In the genomic region with DNA sequence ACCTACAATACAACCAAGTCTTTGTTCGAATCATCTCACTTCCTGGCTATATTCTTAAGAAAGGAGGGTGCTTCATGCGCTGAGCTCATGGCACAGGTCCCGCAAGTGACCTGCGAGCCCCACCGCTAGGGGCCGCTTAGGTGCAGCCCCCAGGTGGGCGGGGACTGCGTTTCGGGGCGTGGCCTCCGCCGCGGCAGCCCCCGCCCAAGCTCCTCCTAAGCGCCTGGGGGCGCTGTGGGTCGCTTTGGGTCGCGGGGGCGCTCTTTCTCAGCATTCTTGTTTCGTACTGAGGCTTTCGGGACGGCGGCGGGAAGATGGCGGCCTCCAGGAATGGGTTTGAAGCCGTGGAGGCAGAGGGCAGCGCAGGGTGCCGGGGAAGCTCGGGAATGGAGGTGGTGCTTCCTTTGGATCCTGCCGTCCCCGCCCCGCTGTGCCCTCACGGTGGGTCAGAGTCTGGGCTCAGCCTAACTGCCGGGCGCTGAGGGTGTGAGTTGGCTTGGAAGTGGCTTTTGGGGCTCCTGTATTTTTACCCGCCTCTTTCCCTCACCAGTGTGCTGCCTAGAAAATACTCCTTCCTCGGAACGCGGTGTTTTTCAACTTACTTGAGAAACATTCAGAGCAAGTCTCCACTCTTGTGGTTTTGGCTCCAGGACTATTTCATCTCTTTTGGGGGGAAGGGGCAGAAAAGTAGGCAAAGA, we compare ENCODE assay signal across 1 cellular context.
TF ChIP-seq lines count a peak whose summit lies in the region.

A gene with protein sequence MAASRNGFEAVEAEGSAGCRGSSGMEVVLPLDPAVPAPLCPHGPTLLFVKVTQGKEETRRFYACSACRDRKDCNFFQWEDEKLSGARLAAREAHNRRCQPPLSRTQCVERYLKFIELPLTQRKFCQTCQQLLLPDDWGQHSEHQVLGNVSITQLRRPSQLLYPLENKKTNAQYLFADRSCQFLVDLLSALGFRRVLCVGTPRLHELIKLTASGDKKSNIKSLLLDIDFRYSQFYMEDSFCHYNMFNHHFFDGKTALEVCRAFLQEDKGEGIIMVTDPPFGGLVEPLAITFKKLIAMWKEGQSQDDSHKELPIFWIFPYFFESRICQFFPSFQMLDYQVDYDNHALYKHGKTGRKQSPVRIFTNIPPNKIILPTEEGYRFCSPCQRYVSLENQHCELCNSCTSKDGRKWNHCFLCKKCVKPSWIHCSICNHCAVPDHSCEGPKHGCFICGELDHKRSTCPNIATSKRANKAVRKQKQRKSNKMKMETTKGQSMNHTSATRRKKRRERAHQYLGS (plus strand): TSS at position 279 of the 698 bp plus-strand sequence. CDS start 36 bp downstream, at position 315.

TF ChIP-seq in HepG2, 621 proteins besides CTCF, POLR2A, EP300 and RAD21 (continued from another document and continues in another):
- TF ChIP-seq, protein P1, sequence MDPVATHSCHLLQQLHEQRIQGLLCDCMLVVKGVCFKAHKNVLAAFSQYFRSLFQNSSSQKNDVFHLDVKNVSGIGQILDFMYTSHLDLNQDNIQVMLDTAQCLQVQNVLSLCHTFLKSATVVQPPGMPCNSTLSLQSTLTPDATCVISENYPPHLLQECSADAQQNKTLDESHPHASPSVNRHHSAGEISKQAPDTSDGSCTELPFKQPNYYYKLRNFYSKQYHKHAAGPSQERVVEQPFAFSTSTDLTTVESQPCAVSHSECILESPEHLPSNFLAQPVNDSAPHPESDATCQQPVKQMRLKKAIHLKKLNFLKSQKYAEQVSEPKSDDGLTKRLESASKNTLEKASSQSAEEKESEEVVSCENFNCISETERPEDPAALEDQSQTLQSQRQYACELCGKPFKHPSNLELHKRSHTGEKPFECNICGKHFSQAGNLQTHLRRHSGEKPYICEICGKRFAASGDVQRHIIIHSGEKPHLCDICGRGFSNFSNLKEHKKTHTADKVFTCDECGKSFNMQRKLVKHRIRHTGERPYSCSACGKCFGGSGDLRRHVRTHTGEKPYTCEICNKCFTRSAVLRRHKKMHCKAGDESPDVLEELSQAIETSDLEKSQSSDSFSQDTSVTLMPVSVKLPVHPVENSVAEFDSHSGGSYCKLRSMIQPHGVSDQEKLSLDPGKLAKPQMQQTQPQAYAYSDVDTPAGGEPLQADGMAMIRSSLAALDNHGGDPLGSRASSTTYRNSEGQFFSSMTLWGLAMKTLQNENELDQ (CRISPR knock-in tag; IDR thresholded peaks at IDR 0.05; ENCODE audit: borderline replicate concordance) = no peak
- peak; percentile 90 for TF ChIP-seq SAP130 (CRISPR knock-in tag; IDR thresholded peaks at IDR 0.05; ENCODE audit: low read depth)
- no peak for TF ChIP-seq PAX8 (CRISPR knock-in tag; IDR thresholded peaks at IDR 0.05; ENCODE audit: borderline replicate concordance)
- TF ChIP-seq POLR2G (IDR thresholded peaks at IDR 0.05; ENCODE audit: low read depth, low read length) = peak; percentile 90
- TF ChIP-seq CHD2 (IDR thresholded peaks at IDR 0.05; ENCODE audit: low read depth, low read length) = no peak; the same call in 1 of the 2 replicates
- TF ChIP-seq ZNF335 (CRISPR knock-in tag; IDR thresholded peaks at IDR 0.05) = peak; percentile 75; the same call in 1 of the 2 replicates
- TF ChIP-seq HNRNPLL (IDR thresholded peaks at IDR 0.05; ENCODE audit: low read depth, low read length, poor library complexity, severe bottlenecking) = peak; percentile 76
- TF ChIP-seq ZMYM3 (CRISPR knock-in tag; IDR thresholded peaks at IDR 0.05) = peak; percentile 59
- TF ChIP-seq ZNF224 (CRISPR knock-in tag; IDR thresholded peaks at IDR 0.05) = no peak
- TF ChIP-seq, protein P2, sequence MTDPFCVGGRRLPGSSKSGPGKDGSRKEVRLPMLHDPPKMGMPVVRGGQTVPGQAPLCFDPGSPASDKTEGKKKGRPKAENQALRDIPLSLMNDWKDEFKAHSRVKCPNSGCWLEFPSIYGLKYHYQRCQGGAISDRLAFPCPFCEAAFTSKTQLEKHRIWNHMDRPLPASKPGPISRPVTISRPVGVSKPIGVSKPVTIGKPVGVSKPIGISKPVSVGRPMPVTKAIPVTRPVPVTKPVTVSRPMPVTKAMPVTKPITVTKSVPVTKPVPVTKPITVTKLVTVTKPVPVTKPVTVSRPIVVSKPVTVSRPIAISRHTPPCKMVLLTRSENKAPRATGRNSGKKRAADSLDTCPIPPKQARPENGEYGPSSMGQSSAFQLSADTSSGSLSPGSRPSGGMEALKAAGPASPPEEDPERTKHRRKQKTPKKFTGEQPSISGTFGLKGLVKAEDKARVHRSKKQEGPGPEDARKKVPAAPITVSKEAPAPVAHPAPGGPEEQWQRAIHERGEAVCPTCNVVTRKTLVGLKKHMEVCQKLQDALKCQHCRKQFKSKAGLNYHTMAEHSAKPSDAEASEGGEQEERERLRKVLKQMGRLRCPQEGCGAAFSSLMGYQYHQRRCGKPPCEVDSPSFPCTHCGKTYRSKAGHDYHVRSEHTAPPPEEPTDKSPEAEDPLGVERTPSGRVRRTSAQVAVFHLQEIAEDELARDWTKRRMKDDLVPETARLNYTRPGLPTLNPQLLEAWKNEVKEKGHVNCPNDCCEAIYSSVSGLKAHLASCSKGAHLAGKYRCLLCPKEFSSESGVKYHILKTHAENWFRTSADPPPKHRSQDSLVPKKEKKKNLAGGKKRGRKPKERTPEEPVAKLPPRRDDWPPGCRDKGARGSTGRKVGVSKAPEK (CRISPR knock-in tag; IDR thresholded peaks at IDR 0.05; ENCODE audit: borderline replicate concordance) = 0 out of 2 replicates have a peak, but pooled peaks have one; percentile 27
- TF ChIP-seq RXRB (CRISPR knock-in tag; IDR thresholded peaks at IDR 0.05; ENCODE audit: borderline replicate concordance) = peak; percentile 87
- TF ChIP-seq GTF2F1 (IDR thresholded peaks at IDR 0.05; ENCODE audit: low read length) = no peak
- TF ChIP-seq ZNF260 (CRISPR knock-in tag; IDR thresholded peaks at IDR 0.05; ENCODE audit: borderline replicate concordance, low read depth) = no peak
- TF ChIP-seq RARA (CRISPR knock-in tag; IDR thresholded peaks at IDR 0.05) = no peak
- peak; percentile 71; the same call in 1 of the 2 replicates for TF ChIP-seq HOXD1 (CRISPR knock-in tag; IDR thresholded peaks at IDR 0.05)
- peak; percentile 87 for TF ChIP-seq GFI1 (CRISPR knock-in tag; IDR thresholded peaks at IDR 0.05; ENCODE audit: borderline replicate concordance)
- no peak for TF ChIP-seq SCMH1 (CRISPR knock-in tag; IDR thresholded peaks at IDR 0.05; ENCODE audit: borderline replicate concordance)
- peak; percentile 71 for TF ChIP-seq HCFC1 (IDR thresholded peaks at IDR 0.05; ENCODE audit: low read depth, low read length)
- TF ChIP-seq KAT7 (CRISPR knock-in tag; IDR thresholded peaks at IDR 0.05; ENCODE audit: borderline replicate concordance) = peak; percentile 94
- no peak for TF ChIP-seq ZNF552 (CRISPR knock-in tag; IDR thresholded peaks at IDR 0.05; ENCODE audit: borderline replicate concordance)
- peak; percentile 95 for TF ChIP-seq KDM3A (CRISPR knock-in tag; IDR thresholded peaks at IDR 0.05; ENCODE audit: low read depth)
- TF ChIP-seq MTA1 (CRISPR knock-in tag; IDR thresholded peaks at IDR 0.05; ENCODE audit: borderline replicate concordance) = peak; percentile 75
- peak; percentile 93 for TF ChIP-seq ZNF792 (CRISPR knock-in tag; IDR thresholded peaks at IDR 0.05)
- TF ChIP-seq ZNF530 (CRISPR knock-in tag; IDR thresholded peaks at IDR 0.05; ENCODE audit: low read depth) = no peak
- peak; percentile 58 for TF ChIP-seq FOSL2 (CRISPR knock-in tag; IDR thresholded peaks at IDR 0.05)
- TF ChIP-seq ZFP82 (CRISPR knock-in tag; IDR thresholded peaks at IDR 0.05; ENCODE audit: borderline replicate concordance) = peak; percentile 83; the same call in 1 of the 2 replicates
- 0 out of 2 replicates have a peak, but pooled peaks have one; percentile 42 for TF ChIP-seq ZNF20 (CRISPR knock-in tag; IDR thresholded peaks at IDR 0.05)
- peak; percentile 97 for TF ChIP-seq ZNF33B (CRISPR knock-in tag; IDR thresholded peaks at IDR 0.05)
- TF ChIP-seq SP140L (CRISPR knock-in tag; IDR thresholded peaks at IDR 0.05; ENCODE audit: borderline replicate concordance) = peak; percentile 68; the same call in 1 of the 2 replicates
- TF ChIP-seq, protein P3, sequence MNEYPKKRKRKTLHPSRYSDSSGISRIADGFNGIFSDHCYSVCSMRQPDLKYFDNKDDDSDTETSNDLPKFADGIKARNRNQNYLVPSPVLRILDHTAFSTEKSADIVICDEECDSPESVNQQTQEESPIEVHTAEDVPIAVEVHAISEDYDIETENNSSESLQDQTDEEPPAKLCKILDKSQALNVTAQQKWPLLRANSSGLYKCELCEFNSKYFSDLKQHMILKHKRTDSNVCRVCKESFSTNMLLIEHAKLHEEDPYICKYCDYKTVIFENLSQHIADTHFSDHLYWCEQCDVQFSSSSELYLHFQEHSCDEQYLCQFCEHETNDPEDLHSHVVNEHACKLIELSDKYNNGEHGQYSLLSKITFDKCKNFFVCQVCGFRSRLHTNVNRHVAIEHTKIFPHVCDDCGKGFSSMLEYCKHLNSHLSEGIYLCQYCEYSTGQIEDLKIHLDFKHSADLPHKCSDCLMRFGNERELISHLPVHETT (CRISPR knock-in tag; conservative IDR thresholded peaks at IDR 0.05) = peak; percentile 97
- peak; percentile 87; the same call in 1 of the 2 replicates for TF ChIP-seq MIER3 (CRISPR knock-in tag; IDR thresholded peaks at IDR 0.05; ENCODE audit: borderline replicate concordance)
- TF ChIP-seq, protein P4, sequence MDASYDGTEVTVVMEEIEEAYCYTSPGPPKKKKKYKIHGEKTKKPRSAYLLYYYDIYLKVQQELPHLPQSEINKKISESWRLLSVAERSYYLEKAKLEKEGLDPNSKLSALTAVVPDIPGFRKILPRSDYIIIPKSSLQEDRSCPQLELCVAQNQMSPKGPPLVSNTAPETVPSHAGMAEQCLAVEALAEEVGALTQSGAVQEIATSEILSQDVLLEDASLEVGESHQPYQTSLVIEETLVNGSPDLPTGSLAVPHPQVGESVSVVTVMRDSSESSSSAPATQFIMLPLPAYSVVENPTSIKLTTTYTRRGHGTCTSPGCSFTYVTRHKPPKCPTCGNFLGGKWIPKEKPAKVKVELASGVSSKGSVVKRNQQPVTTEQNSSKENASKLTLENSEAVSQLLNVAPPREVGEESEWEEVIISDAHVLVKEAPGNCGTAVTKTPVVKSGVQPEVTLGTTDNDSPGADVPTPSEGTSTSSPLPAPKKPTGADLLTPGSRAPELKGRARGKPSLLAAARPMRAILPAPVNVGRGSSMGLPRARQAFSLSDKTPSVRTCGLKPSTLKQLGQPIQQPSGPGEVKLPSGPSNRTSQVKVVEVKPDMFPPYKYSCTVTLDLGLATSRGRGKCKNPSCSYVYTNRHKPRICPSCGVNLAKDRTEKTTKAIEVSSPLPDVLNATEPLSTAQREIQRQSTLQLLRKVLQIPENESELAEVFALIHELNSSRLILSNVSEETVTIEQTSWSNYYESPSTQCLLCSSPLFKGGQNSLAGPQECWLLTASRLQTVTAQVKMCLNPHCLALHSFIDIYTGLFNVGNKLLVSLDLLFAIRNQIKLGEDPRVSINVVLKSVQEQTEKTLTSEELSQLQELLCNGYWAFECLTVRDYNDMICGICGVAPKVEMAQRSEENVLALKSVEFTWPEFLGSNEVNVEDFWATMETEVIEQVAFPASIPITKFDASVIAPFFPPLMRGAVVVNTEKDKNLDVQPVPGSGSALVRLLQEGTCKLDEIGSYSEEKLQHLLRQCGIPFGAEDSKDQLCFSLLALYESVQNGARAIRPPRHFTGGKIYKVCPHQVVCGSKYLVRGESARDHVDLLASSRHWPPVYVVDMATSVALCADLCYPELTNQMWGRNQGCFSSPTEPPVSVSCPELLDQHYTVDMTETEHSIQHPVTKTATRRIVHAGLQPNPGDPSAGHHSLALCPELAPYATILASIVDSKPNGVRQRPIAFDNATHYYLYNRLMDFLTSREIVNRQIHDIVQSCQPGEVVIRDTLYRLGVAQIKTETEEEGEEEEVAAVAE (CRISPR knock-in tag; IDR thresholded peaks at IDR 0.05; ENCODE audit: borderline replicate concordance) = peak; percentile 93
- TF ChIP-seq KMT2A (CRISPR knock-in tag; IDR thresholded peaks at IDR 0.05) = peak; percentile 97
- TF ChIP-seq, protein P5, sequence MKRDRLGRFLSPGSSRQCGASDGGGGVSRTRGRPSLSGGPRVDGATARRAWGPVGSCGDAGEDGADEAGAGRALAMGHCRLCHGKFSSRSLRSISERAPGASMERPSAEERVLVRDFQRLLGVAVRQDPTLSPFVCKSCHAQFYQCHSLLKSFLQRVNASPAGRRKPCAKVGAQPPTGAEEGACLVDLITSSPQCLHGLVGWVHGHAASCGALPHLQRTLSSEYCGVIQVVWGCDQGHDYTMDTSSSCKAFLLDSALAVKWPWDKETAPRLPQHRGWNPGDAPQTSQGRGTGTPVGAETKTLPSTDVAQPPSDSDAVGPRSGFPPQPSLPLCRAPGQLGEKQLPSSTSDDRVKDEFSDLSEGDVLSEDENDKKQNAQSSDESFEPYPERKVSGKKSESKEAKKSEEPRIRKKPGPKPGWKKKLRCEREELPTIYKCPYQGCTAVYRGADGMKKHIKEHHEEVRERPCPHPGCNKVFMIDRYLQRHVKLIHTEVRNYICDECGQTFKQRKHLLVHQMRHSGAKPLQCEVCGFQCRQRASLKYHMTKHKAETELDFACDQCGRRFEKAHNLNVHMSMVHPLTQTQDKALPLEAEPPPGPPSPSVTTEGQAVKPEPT (CRISPR knock-in tag; IDR thresholded peaks at IDR 0.05; ENCODE audit: low read depth) = 0 out of 2 replicates have a peak, but pooled peaks have one; percentile 27
- 0 out of 2 replicates have a peak, but pooled peaks have one; percentile 55 for TF ChIP-seq TMF1 (CRISPR knock-in tag; IDR thresholded peaks at IDR 0.05; ENCODE audit: low read depth)
- 0 out of 2 replicates have a peak, but pooled peaks have one; percentile 73 for TF ChIP-seq SRY (CRISPR knock-in tag; IDR thresholded peaks at IDR 0.05)
- TF ChIP-seq, protein P6, sequence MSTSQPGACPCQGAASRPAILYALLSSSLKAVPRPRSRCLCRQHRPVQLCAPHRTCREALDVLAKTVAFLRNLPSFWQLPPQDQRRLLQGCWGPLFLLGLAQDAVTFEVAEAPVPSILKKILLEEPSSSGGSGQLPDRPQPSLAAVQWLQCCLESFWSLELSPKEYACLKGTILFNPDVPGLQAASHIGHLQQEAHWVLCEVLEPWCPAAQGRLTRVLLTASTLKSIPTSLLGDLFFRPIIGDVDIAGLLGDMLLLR (CRISPR knock-in tag; IDR thresholded peaks at IDR 0.05) = peak; percentile 92; the same call in 1 of the 2 replicates
- TF ChIP-seq TGIF2 (CRISPR knock-in tag; IDR thresholded peaks at IDR 0.05) = peak; percentile 70
- no peak for TF ChIP-seq MTF2 (CRISPR knock-in tag; IDR thresholded peaks at IDR 0.05; ENCODE audit: borderline replicate concordance)
- TF ChIP-seq ZSCAN9 (CRISPR knock-in tag; IDR thresholded peaks at IDR 0.05; ENCODE audit: borderline replicate concordance) = peak; percentile 73
- TF ChIP-seq, protein P7, sequence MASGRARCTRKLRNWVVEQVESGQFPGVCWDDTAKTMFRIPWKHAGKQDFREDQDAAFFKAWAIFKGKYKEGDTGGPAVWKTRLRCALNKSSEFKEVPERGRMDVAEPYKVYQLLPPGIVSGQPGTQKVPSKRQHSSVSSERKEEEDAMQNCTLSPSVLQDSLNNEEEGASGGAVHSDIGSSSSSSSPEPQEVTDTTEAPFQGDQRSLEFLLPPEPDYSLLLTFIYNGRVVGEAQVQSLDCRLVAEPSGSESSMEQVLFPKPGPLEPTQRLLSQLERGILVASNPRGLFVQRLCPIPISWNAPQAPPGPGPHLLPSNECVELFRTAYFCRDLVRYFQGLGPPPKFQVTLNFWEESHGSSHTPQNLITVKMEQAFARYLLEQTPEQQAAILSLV (CRISPR knock-in tag; IDR thresholded peaks at IDR 0.05; ENCODE audit: borderline replicate concordance) = peak; percentile 84; the same call in 1 of the 2 replicates
- TF ChIP-seq JUN (CRISPR knock-in tag; IDR thresholded peaks at IDR 0.05) = 0 out of 2 replicates have a peak, but pooled peaks have one; percentile 31
- TF ChIP-seq ZFP36 (IDR thresholded peaks at IDR 0.05; ENCODE audit: borderline replicate concordance, low read depth, low read length, partially characterized antibody) = no peak
- TF ChIP-seq ARNT2 (CRISPR knock-in tag; IDR thresholded peaks at IDR 0.05; ENCODE audit: low read depth) = peak; percentile 80
- TF ChIP-seq ZBTB21 (CRISPR knock-in tag; IDR thresholded peaks at IDR 0.05) = 0 out of 2 replicates have a peak, but pooled peaks have one; percentile 26
- TF ChIP-seq BRD4 (CRISPR knock-in tag; IDR thresholded peaks at IDR 0.05) = peak; percentile 93; the same call in 1 of the 2 replicates
